In genomic region chr15:63715818-63716217, GRCh38 we compare ENCODE assay signal across 1 cellular context.
TF ChIP-seq lines count a peak whose summit lies in the region.

No MANE protein-coding gene starts in this region.

TF ChIP-seq in SK-N-SH treated with all-trans-retinoic acid at 6 μM for 48 hours, 23 proteins besides CTCF, POLR2A, EP300 and RAD21 (continued from another document):
- no peak for TF ChIP-seq TOX (CRISPR knock-in tag; IDR thresholded peaks at IDR 0.05; ENCODE audit: borderline replicate concordance)
